In the genomic region with DNA sequence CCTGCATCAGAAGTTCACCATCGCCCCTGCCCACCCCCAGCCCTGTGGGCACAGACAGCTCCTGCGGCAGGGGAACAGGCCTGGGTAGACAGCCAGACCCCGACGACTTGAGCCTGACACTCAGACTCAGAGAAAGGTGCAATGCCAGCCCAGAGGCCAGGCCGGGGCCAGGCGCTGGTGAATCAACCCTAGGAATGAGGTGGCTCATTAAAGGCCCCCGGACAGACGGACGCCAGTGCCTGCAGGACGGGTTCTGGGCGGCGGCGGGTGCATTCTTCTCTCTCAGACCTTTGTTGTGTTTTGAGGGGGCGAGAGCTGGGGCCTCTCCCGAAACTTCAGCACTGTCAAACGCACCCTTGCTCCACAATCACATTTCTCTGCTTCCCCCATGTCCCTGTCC, we compare ENCODE assay signal across 17 cellular contexts. TPM values are rescaled to one million over a fixed set of nuclear protein-coding genes. Genes with fewer than 3 reads are reported as not detected.
A peak's percentile ranks its signal among the peaks of the same experiment; 100 is the strongest.
DNase-seq lines count a peak whose midpoint lies in the region; ATAC-seq and TF ChIP-seq lines count a peak whose summit lies in the region.
"Had no signal": no experiment of that assay in that cellular context is flagged by ENCODE, and none has a peak within 500 bp of the region (broad histone marks: within the 10 kb centered on the region; RNA-seq: fewer than 3 reads in every experiment).

No MANE protein-coding gene starts in this region.

- TF ChIP-seq CTCF in WTC11 (IDR thresholded peaks at IDR 0.05) (no peak), hepatocyte (IDR thresholded peaks at IDR 0.05; ENCODE audit: poor library complexity) (no peak), transverse colon (IDR thresholded peaks at IDR 0.05) (no peak)

- H2AFZ ChIP-seq in hepatocyte = no peak overlapping the region

- peaks cover 59% of the 10 kb centered on the region for H3K79me2 ChIP-seq in hepatocyte

- H3K27ac Mint-ChIP-seq in activated naive CD4-positive, alpha-beta T cell treated with anti-CD3 and anti-CD28 coated beads, Interleukin-2, amount 10 ng/mL, durations not matched to agents 7 days and 5 days = peak overlapping the region; percentile 76
- peak overlapping the region; percentile 83 for H3K27ac Mint-ChIP-seq in WTC11

- H3K4me1 Mint-ChIP-seq in activated naive CD4-positive, alpha-beta T cell treated with anti-CD3 and anti-CD28 coated beads, Interleukin-2, amount 10 ng/mL, durations not matched to agents 7 days and 5 days = peaks cover 54% of the 10 kb centered on the region
- peaks cover 38% of the 10 kb centered on the region for H3K4me1 Mint-ChIP-seq in WTC11

- H3K36me3 ChIP-seq in hepatocyte (replicated peaks; ENCODE audit: insufficient read depth, low read depth) (no peaks in the 10 kb centered on the region), transverse colon (peaks cover 0 to 7% (median 3%) of the 10 kb centered on the region in 4 donors)
- H3K36me3 ChIP-seq: gastroesophageal sphincter, SJSA1 had no signal

- peaks cover 26% of the 10 kb centered on the region for H4K20me1 ChIP-seq in hepatocyte (ENCODE audit: insufficient read depth, poor library complexity, severe bottlenecking)

- H3K9me2 ChIP-seq in hepatocyte (replicated peaks; ENCODE audit: insufficient read depth) = no peaks in the 10 kb centered on the region

- CTCF ChIA-PET in activated naive CD4-positive, alpha-beta T cell treated with anti-CD3 and anti-CD28 coated beads, Interleukin-2, amount 10 ng/mL, durations not matched to agents 7 days and 5 days (lab: Charles Lee) = interaction anchor here (1.4 to 6.2 kb wide), 2 partner anchors 12 to 22 kb away, joined by 4 to 63 read pairs; partner anchors contain the start of gene AP5B1
- CTCF ChIA-PET in WTC11 (lab: Charles Lee) = interaction anchor here (1.5 to 8.5 kb wide), 2 partner anchors 13 to 48 kb away, joined by 4 to 151 read pairs; partner anchors contain the start of gene AP5B1

- TF ChIP-seq POLR2A in transverse colon (IDR thresholded peaks at IDR 0.05) = no peak

- H3K27ac ChIP-seq in hepatocyte = no peak overlapping the region
- peak overlapping the region; percentile 80 to 93 (median 86) for H3K27ac ChIP-seq in transverse colon
- H3K27ac ChIP-seq: coronary artery, gastroesophageal sphincter, KMS-11, SJSA1 had no signal

- no peaks in the 10 kb centered on the region for H3K36me3 Mint-ChIP-seq in activated naive CD4-positive, alpha-beta T cell treated with anti-CD3 and anti-CD28 coated beads, Interleukin-2, amount 10 ng/mL, durations not matched to agents 7 days and 5 days
- peaks cover 5% of the 10 kb centered on the region; the same call in 1 of the 2 replicates for H3K36me3 Mint-ChIP-seq in WTC11
- H3K36me3 Mint-ChIP-seq: naive B cell had no signal

- peaks cover 10% of the 10 kb centered on the region for H3K27me3 ChIP-seq in hepatocyte
- peaks cover 17% of the 10 kb centered on the region for H3K27me3 ChIP-seq in transverse colon

- no peak for TF ChIP-seq EP300 in transverse colon (IDR thresholded peaks at IDR 0.05; ENCODE audit: low read depth)

- no peak overlapping the region for H3K4me2 ChIP-seq in hepatocyte
- H3K4me2 ChIP-seq: KMS-11 had no signal

- no peak for DNase-seq in activated naive CD4-positive, alpha-beta T cell treated with anti-CD3 and anti-CD28 coated beads, Interleukin-2, amount 10 ng/mL, durations not matched to agents 7 days and 5 days
- DNase-seq in activated naive CD4-positive, alpha-beta T cell treated with Interleukin-2 at 50 U/mL for 16 hours = no peak
- DNase-seq in WTC11 (ENCODE audit: low spot score) (no peak), hepatocyte (ENCODE audit: low spot score) (peak; percentile 13), transverse colon (no peak), NCI-H1105 (lab: John Stamatoyannopoulos, UW) (no peak)
- DNase-seq: naive B cell; NCI-H1436; NCI-H446; stimulated activated naive CD8-positive, alpha-beta T cell treated with anti-CD3 and anti-CD28 coated beads, Interleukin-15, Interleukin-2, amounts not matched to agents 100 U/mL and 50 U/mL, for 24 hours had no signal

- intact Hi-C loops in transverse colon (cut with DNase I; ENCODE audit: low total_unique reads) = no loop called here

- H3K4me3 ChIP-seq in hepatocyte (no peak overlapping the region), transverse colon (no peak overlapping the region)
- H3K4me3 ChIP-seq: coronary artery, gastroesophageal sphincter, SJSA1 had no signal

- WGBS in hepatocyte (ENCODE audit: low lambda C conversion rate, missing lambda C conversion rate) = 85% methylated on average over 16 of the region's 16 CpGs
- 62% methylated on average over 15 of the region's 16 CpGs; no CpG with 5 or more reads in 1 of the 2 donors for WGBS in transverse colon (ENCODE audit: low coverage in 1 of 2), 2 donors

- H3K9me3 ChIP-seq in hepatocyte (ENCODE audit: low read depth) (no peaks in the 10 kb centered on the region), transverse colon (no peaks in the 10 kb centered on the region)
- H3K9me3 ChIP-seq: gastroesophageal sphincter had no signal

- H3K4me3 Mint-ChIP-seq in activated naive CD4-positive, alpha-beta T cell treated with anti-CD3 and anti-CD28 coated beads, Interleukin-2, amount 10 ng/mL, durations not matched to agents 7 days and 5 days = no peak overlapping the region
- no peak overlapping the region for H3K4me3 Mint-ChIP-seq in WTC11

- POLR2A ChIA-PET in WTC11 (lab: Charles Lee) = no interaction called here

- ATAC-seq in WTC11 (no peak), HG03565 (IDR thresholded peaks at IDR 0.05; ENCODE audit: unreplicated experiment) (no peak), GM18520 (IDR thresholded peaks at IDR 0.05; ENCODE audit: unreplicated experiment) (no peak)
- ATAC-seq: gastroesophageal sphincter had no signal

- peaks cover 95% of the 10 kb centered on the region for H3K27me3 Mint-ChIP-seq in activated naive CD4-positive, alpha-beta T cell treated with anti-CD3 and anti-CD28 coated beads, Interleukin-2, amount 10 ng/mL, durations not matched to agents 7 days and 5 days
- H3K27me3 Mint-ChIP-seq in WTC11 (ENCODE audit: low read depth) = peaks cover 13% of the 10 kb centered on the region

- H3K9me3 Mint-ChIP-seq in activated naive CD4-positive, alpha-beta T cell treated with anti-CD3 and anti-CD28 coated beads, Interleukin-2, amount 10 ng/mL, durations not matched to agents 7 days and 5 days = no peaks in the 10 kb centered on the region
- no peaks in the 10 kb centered on the region for H3K9me3 Mint-ChIP-seq in WTC11
- H3K9me3 Mint-ChIP-seq: naive B cell had no signal

- in situ Hi-C loops in transverse colon (cut with MboI; ENCODE audit: low pct_ligation_motif_present in 1 of 4, low pct_unique_long_range_greater_than_20kb in 1 of 4, low sequenced_read_pairs in 3 of 4) = no loop called here

- H3K4me1 ChIP-seq in hepatocyte (ENCODE audit: insufficient read depth) (peaks cover 29% of the 10 kb centered on the region), transverse colon (peaks cover 12 to 59% (median 53%) of the 10 kb centered on the region in 4 donors)

TF ChIP-seq in WTC11, 78 proteins besides CTCF, POLR2A, EP300 and RAD21 (continues in another document):
- TF ChIP-seq PRRX2 (CRISPR knock-in tag; IDR thresholded peaks at IDR 0.05) (no peak), NFATC4 (CRISPR knock-in tag; IDR thresholded peaks at IDR 0.05) (no peak), ESRRA (CRISPR knock-in tag; IDR thresholded peaks at IDR 0.05; ENCODE audit: borderline replicate concordance) (no peak), RELA (CRISPR knock-in tag; IDR thresholded peaks at IDR 0.05; ENCODE audit: borderline replicate concordance) (no peak), ZNF281 (CRISPR knock-in tag; IDR thresholded peaks at IDR 0.05) (no peak), KAT7 (CRISPR knock-in tag; IDR thresholded peaks at IDR 0.05; ENCODE audit: borderline replicate concordance) (no peak), ZNF317 (CRISPR knock-in tag; IDR thresholded peaks at IDR 0.05; ENCODE audit: borderline replicate concordance, low read depth) (no peak), RORB (CRISPR knock-in tag; IDR thresholded peaks at IDR 0.05) (no peak), MXD4 (CRISPR knock-in tag; IDR thresholded peaks at IDR 0.05; ENCODE audit: borderline replicate concordance) (no peak)
- TF ChIP-seq, protein P1, sequence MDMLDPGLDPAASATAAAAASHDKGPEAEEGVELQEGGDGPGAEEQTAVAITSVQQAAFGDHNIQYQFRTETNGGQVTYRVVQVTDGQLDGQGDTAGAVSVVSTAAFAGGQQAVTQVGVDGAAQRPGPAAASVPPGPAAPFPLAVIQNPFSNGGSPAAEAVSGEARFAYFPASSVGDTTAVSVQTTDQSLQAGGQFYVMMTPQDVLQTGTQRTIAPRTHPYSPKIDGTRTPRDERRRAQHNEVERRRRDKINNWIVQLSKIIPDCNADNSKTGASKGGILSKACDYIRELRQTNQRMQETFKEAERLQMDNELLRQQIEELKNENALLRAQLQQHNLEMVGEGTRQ (CRISPR knock-in tag; IDR thresholded peaks at IDR 0.05) = no peak

RNA-seq across cellular contexts. Expression of gene OVOL1, which starts 5.6 kb away (rescaled TPM):
- 6.8 to 7.7 TPM (median 7.7 TPM) in 3 replicates for total RNA-seq in WTC11 (2021)
- 26.0 and 26.3 TPM in 2 replicates for total RNA-seq in hepatocyte
- polyA plus RNA-seq in hepatocyte = 20.6 and 20.8 TPM in 2 replicates
- 10 to 100 TPM; 19.9 to 44.8 (median 33.8) TPM for total RNA-seq in transverse colon
- total RNA-seq: posterior vena cava, SJSA1 had no signal

RNA-seq across cellular contexts. Expression of gene AP5B1, which starts 11.7 kb away (rescaled TPM):
- total RNA-seq in WTC11 (2021) = 16.5 to 17.7 TPM (median 17.2 TPM) in 3 replicates
- total RNA-seq in hepatocyte = 19.5 and 20.9 TPM in 2 replicates
- polyA plus RNA-seq in hepatocyte = 24.8 and 27.1 TPM in 2 replicates
- 10 to 100 TPM; 24.9 to 33.7 (median 28.2) TPM for total RNA-seq in transverse colon

RNA-seq across cellular contexts. Expression of gene SNX32, which starts 41.3 kb away (rescaled TPM):
- total RNA-seq in WTC11 (2021) (2.2 to 3.4 TPM (median 2.9 TPM) in 3 replicates), hepatocyte (2.3 and 2.9 TPM in 2 replicates), transverse colon (10 to 100 TPM in 1 of 4 donors, 1 to 10 TPM in 1, under 1 TPM in 1, not detected in 1; 0.60 to 10.0 (median 1.6) TPM)
- 5.1 and 6.0 TPM in 2 replicates for polyA plus RNA-seq in hepatocyte
